Comparison of ENCODE assay signal across 18 cellular contexts in the genomic region with DNA sequence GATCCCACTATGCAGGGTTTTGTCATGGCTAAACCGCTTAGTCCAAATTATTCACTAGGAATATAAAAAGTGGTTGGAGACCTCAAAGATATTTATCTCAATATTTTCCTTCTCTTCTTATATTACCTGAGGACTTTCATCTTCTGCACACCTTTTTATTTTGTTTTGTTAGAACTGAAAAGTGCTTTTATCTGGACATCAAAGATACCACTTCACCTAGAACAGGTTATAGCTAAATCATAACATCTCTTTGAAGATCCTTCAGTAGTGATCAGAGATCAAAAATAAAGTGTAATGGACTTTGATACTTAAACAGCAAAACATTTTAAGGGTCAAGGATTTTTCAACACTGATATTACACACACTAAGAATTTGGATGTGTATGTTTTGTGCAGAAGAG.
"Had no signal": no experiment of that assay in that cellular context is flagged by ENCODE, and none has a peak within 500 bp of the region (broad histone marks: within the 10 kb centered on the region; RNA-seq: fewer than 3 reads in every experiment).

No MANE protein-coding gene starts in this region.

- DNase-seq: colonic mucosa; cortex of kidney; dermis blood vessel endothelial cell; dorsolateral prefrontal cortex; effector CD4-positive, alpha-beta T cell; effector CD8-positive, alpha-beta T cell; effector memory CD4-positive, alpha-beta T cell; effector memory CD8-positive, alpha-beta T cell; endodermal cell; erythroblast; esophagus squamous epithelium; foreskin fibroblast; foreskin keratinocyte; foreskin melanocyte; gastrocnemius medialis; glutamatergic neuron; heart left ventricle; heart right ventricle had no signal
